2 cellular contexts compared by ENCODE assay signal in the genomic region with DNA sequence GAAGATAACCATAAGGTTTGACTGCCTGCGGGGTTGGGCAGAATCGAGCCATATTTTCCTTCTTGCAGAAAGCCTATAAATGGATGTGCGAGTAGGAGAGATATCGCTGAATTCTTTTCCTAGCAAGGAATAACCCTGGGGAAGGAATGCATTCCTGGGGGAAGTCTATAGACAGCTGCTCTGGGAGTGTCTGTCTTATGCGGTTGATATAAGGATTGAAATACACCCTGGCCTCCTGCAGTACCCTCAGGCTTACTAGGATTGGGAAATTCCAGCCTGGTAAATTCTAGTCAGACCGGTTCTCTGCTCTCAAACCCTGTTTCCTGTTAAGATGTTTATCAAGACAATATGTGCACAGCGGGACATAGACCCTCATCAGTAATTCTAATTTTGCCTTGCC.
A peak's percentile ranks its signal among the peaks of the same experiment; 100 is the strongest.
TF ChIP-seq lines count a peak whose summit lies in the region.

No MANE protein-coding gene starts in this region.

TF ChIP-seq in WTC11, 78 proteins besides CTCF, POLR2A, EP300 and RAD21:
- peak; percentile 60; the same call in 1 of the 2 replicates for TF ChIP-seq TEAD1 (CRISPR knock-in tag; IDR thresholded peaks at IDR 0.05)
- TF ChIP-seq, protein P1, sequence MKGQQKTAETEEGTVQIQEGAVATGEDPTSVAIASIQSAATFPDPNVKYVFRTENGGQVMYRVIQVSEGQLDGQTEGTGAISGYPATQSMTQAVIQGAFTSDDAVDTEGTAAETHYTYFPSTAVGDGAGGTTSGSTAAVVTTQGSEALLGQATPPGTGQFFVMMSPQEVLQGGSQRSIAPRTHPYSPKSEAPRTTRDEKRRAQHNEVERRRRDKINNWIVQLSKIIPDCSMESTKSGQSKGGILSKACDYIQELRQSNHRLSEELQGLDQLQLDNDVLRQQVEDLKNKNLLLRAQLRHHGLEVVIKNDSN (CRISPR knock-in tag; IDR thresholded peaks at IDR 0.05), result peak; percentile 39; the same call in 1 of the 2 replicates

TF ChIP-seq in H1, 55 proteins besides CTCF, POLR2A, EP300 and RAD21:
- peak; percentile 56 for TF ChIP-seq TEAD4 (IDR thresholded peaks at IDR 0.05; ENCODE audit: low read depth, low read length)
- peak; percentile 76 for TF ChIP-seq SP1 (IDR thresholded peaks at IDR 0.05; ENCODE audit: low read depth, low read length)
- TF ChIP-seq CEBPB (IDR thresholded peaks at IDR 0.05; ENCODE audit: low read depth, low read length), result peak; percentile 71
- 0 out of 2 replicates have a peak, but pooled peaks have one; percentile 22 for TF ChIP-seq TAF1 (IDR thresholded peaks at IDR 0.05; ENCODE audit: low read depth, low read length)
- peak; percentile 88; the same call in 1 of the 2 replicates for TF ChIP-seq RBBP5 (IDR thresholded peaks at IDR 0.05; ENCODE audit: borderline replicate concordance, low read depth, low read length)
- TF ChIP-seq NANOG (IDR thresholded peaks at IDR 0.05; ENCODE audit: insufficient read depth, low read depth, low read length, poor library complexity, severe bottlenecking), result peak; percentile 28
- peak; percentile 87 for TF ChIP-seq ASH2L (IDR thresholded peaks at IDR 0.05; ENCODE audit: low read length)
